In the genomic region with DNA sequence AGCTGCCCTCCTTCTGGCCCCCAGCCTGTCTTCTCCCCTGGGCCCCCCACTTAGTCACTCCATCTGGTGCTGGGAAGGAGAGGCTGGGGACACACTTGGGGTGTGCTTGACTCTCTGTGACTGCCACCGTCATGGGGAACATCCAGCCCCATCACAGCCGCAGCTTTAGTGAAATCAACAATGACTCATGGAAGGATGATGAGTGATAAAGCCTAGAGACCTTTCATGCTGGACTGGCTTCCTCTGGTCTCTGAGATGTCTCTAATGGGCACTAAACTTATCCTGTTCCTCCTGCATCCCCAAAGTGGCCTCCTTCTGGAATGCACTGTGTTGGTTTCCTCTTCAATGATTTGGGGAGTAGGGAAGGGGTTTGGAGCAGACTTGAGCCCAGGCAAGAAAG, we compare ENCODE assay signal across 9 cellular contexts.
"Had no signal": no experiment of that assay in that cellular context is flagged by ENCODE, and none has a peak within 500 bp of the region (broad histone marks: within the 10 kb centered on the region; RNA-seq: fewer than 3 reads in every experiment).

No MANE protein-coding gene starts in this region.

- H3K4me2 ChIP-seq: GM23338, KMS-11 had no signal

- ATAC-seq: GM23338 had no signal

- FAIRE-seq: H1, H54, HTR-8/SVneo had no signal

- H3K4me3 ChIP-seq: GM23338 had no signal

- H2AFZ ChIP-seq: GM23338 had no signal

- H3K27ac ChIP-seq: KMS-11 had no signal

- DNase-seq: H9, HCEC 1CT, IMR-90, KBM-7 had no signal

- H3K9ac ChIP-seq: KMS-11 had no signal
